In genomic region chr10:62037890-62038608, GRCh38 we compare ENCODE assay signal across 8 cellular contexts.
A peak's percentile ranks its signal among the peaks of the same experiment; 100 is the strongest.
DNase-seq lines count a peak whose midpoint lies in the region; ATAC-seq, FAIRE-seq and TF ChIP-seq lines count a peak whose summit lies in the region.

No MANE protein-coding gene starts in this region.

- H3K4me3 ChIP-seq in SJSA1, result no peak overlapping the region
- peak overlapping the region; percentile 57 for H3K4me3 ChIP-seq in thoracic aorta

- H3K27ac ChIP-seq in SJSA1 (peak overlapping the region; percentile 72), thoracic aorta (peak overlapping the region; percentile 79 to 93)

- FAIRE-seq in islet of Langerhans (lab: Jason Lieb, UNC), result peak; percentile 93

- H3K9me3 ChIP-seq in SJSA1 (replicated peaks) (no peaks in the 10 kb centered on the region), thoracic aorta (no peaks in the 10 kb centered on the region)

- H3K27me3 ChIP-seq in SJSA1 (replicated peaks) (no peaks in the 10 kb centered on the region), thoracic aorta (replicated peaks; ENCODE audit: insufficient read depth) (no peaks in the 10 kb centered on the region)

- no peaks in the 10 kb centered on the region for H3K27me3 Mint-ChIP-seq in activated T-cell treated with anti-CD3 and anti-CD28 coated beads, Interleukin-2, amount 50 U/mL, for 24 hours

- H3K4me1 Mint-ChIP-seq in activated T-cell treated with anti-CD3 and anti-CD28 coated beads, Interleukin-2, amount 50 U/mL, for 24 hours (ENCODE audit: low read depth), result peaks cover 85% of the 10 kb centered on the region

- no peak for TF ChIP-seq CTCF in thoracic aorta (IDR thresholded peaks at IDR 0.05)

- peak overlapping the region; percentile 10 for H3K4me3 Mint-ChIP-seq in activated T-cell treated with anti-CD3 and anti-CD28 coated beads, Interleukin-2, amount 50 U/mL, for 24 hours

- H3K36me3 ChIP-seq in SJSA1, result no peaks in the 10 kb centered on the region
- no peaks in the 10 kb centered on the region for H3K36me3 ChIP-seq in thoracic aorta

- H3K4me1 ChIP-seq in SJSA1 (replicated peaks) (peaks cover 57% of the 10 kb centered on the region), thoracic aorta (ENCODE audit: control insufficient read depth in 1 of 2, low read depth in 2 of 2) (peaks cover 31 to 44% of the 10 kb centered on the region in 2 donors)

- DNase-seq in activated T-cell treated with anti-CD3 and anti-CD28 coated beads, Interleukin-2, amount 50 U/mL, for 24 hours, result no peak
- no peak for DNase-seq in activated T-cell treated with anti-CD3 and anti-CD28 coated beads, Interleukin-2, amount 50 U/mL, for 1 hour
- DNase-seq in SJSA1 (ENCODE audit: low read depth in 1 of 2, low spot score in 2 of 2) (no peak), thoracic aorta (ENCODE audit: low spot score) (no peak), NCI-H2029 treated with DMSO at 0.1 percent for 48 hours (lab: John Stamatoyannopoulos, UW) (no peak), GOT3 (lab: John Stamatoyannopoulos, UW) (no peak)

- peaks cover 68% of the 10 kb centered on the region for H3K36me3 Mint-ChIP-seq in activated T-cell treated with anti-CD3 and anti-CD28 coated beads, Interleukin-2, amount 50 U/mL, for 24 hours (ENCODE audit: low read depth)

- H3K9me3 Mint-ChIP-seq in activated T-cell treated with anti-CD3 and anti-CD28 coated beads, Interleukin-2, amount 50 U/mL, for 24 hours, result no peaks in the 10 kb centered on the region

- peak overlapping the region; percentile 89 for H3K27ac Mint-ChIP-seq in activated T-cell treated with anti-CD3 and anti-CD28 coated beads, Interleukin-2, amount 50 U/mL, for 24 hours

- ATAC-seq in thoracic aorta (ENCODE audit: insufficient number of reproducible peaks, low FRiP score, low read depth) (no peak), GM18858 (IDR thresholded peaks at IDR 0.05; ENCODE audit: unreplicated experiment) (no peak)
